Comparison of ENCODE assay signal across 1 cellular context in genomic region chr1:161131721-161132409, GRCh38.
TF ChIP-seq lines count a peak whose summit lies in the region.

No MANE protein-coding gene starts in this region.

TF ChIP-seq in endothelial cell of umbilical vein, 7 proteins besides CTCF, POLR2A, EP300 and RAD21:
- TF ChIP-seq MYC (IDR thresholded peaks at IDR 0.05; ENCODE audit: low read depth, low read length), result no peak
- TF ChIP-seq MAX (IDR thresholded peaks at IDR 0.05; ENCODE audit: insufficient read depth, insufficient read length), result no peak
- no peak for TF ChIP-seq POLR2AphosphoS5 (IDR thresholded peaks at IDR 0.05; ENCODE audit: insufficient read depth, low read depth, low read length)
- no peak for TF ChIP-seq EZH2 (IDR thresholded peaks at IDR 0.05; ENCODE audit: borderline replicate concordance, low read depth, low read length, severe bottlenecking)
- TF ChIP-seq GATA2 (IDR thresholded peaks at IDR 0.05; ENCODE audit: insufficient read depth, insufficient read length, low read depth, low read length), result no peak
- no peak for TF ChIP-seq JUN (IDR thresholded peaks at IDR 0.05; ENCODE audit: borderline replicate concordance, insufficient read depth, insufficient read length, low read depth)
- TF ChIP-seq FOS (IDR thresholded peaks at IDR 0.05; ENCODE audit: borderline replicate concordance, insufficient read depth, low read length), result no peak
